Comparison of ENCODE assay signal across 22 cellular contexts in genomic region chr9:77305622-77306365, GRCh38.
DNase-seq lines count a peak whose midpoint lies in the region; ATAC-seq and TF ChIP-seq lines count a peak whose summit lies in the region.
"Had no signal": no experiment of that assay in that cellular context is flagged by ENCODE, and none has a peak within 500 bp of the region (broad histone marks: within the 10 kb centered on the region; RNA-seq: fewer than 3 reads in every experiment).

No MANE protein-coding gene starts in this region.

- intact Hi-C loops in Calu3 (cut with micrococcal nuclease; ENCODE audit: unreplicated experiment) = no loop called here

- H3K4me3 ChIP-seq in AG04450 (ENCODE audit: low read depth, low read length) = no peak overlapping the region
- H3K4me3 ChIP-seq in choroid plexus epithelial cell (ENCODE audit: low read depth, low read length) = no peak overlapping the region
- no peak overlapping the region for H3K4me3 ChIP-seq in foreskin fibroblast (ENCODE audit: low read depth in 1 of 2, low read length in 2 of 2)
- H3K4me3 ChIP-seq: GM12878, left ventricle myocardium inferior, skin epidermis, uterus had no signal

- TF ChIP-seq CTCF in AG04450 (IDR thresholded peaks at IDR 0.05; ENCODE audit: low read depth, low read length) = no peak
- TF ChIP-seq CTCF in choroid plexus epithelial cell (conservative IDR thresholded peaks at IDR 0.05; ENCODE audit: low read depth, low read length) = no peak
- TF ChIP-seq CTCF in foreskin fibroblast (IDR thresholded peaks at IDR 0.05; ENCODE audit: low read depth, low read length) = no peak
- TF ChIP-seq CTCF in Calu3 (IDR thresholded peaks at IDR 0.05; ENCODE audit: unreplicated experiment) = no peak

- POLR2A ChIA-PET in AG04450 (lab: Yijun Ruan, JAX) = interaction anchor here (0.5 kb wide), 1 partner anchor 33 kb away, joined by 3 read pairs; no protein-coding TSS in a partner anchor

- DNase-seq in AG04450 (ENCODE audit: low read depth, low spot score) = no peak
- DNase-seq in GM04503 (ENCODE audit: low read depth) = peak; percentile 44
- DNase-seq in choroid plexus epithelial cell (ENCODE audit: low read depth) = peak; percentile 60
- peak; percentile 22 to 56 for DNase-seq in foreskin fibroblast
- DNase-seq in cerebellum (ENCODE audit: low spot score) = no peak
- DNase-seq in SW 1271 (lab: John Stamatoyannopoulos, UW) = no peak
- no peak for DNase-seq in Calu3
- DNase-seq: activated CD4-positive, CD25-positive, alpha-beta regulatory T cell treated with anti-CD3 and anti-CD28 coated beads, Interleukin-2, amount 50 U/mL, for 72 hours; activated effector memory CD4-positive, alpha-beta T cell treated with anti-CD3 and anti-CD28 coated beads, Interleukin-2, amount 50 U/mL, for 16 hours; BE2C; cerebellar nuclear complex; Kasumi-1; left ventricle myocardium inferior; NCI-H1092 treated with DMSO at 0.1 percent for 48 hours; NCI-H526 treated with DMSO at 0.1 percent for 48 hours; nucleus accumbens; stimulated activated CD4-positive, alpha-beta T cell treated with anti-CD3 and anti-CD28 coated beads, Interleukin-4, amount 100 ng/mL, for 1 hour; substantia nigra; uterus had no signal

- no peaks in the 10 kb centered on the region for H3K27me3 ChIP-seq in AG04450 (ENCODE audit: control insufficient read depth, insufficient read depth, low read length)
- H3K27me3 ChIP-seq: BE2C, uterus had no signal

- H3K9me3 Mint-ChIP-seq in Calu3 (ENCODE audit: low read depth, unreplicated experiment) = no peaks in the 10 kb centered on the region

- no peaks in the 10 kb centered on the region for H3K9me3 ChIP-seq in AG04450 (ENCODE audit: control insufficient read depth, insufficient read depth, low read length)
- H3K9me3 ChIP-seq: BE2C, left ventricle myocardium inferior, uterus had no signal

- no peak overlapping the region for H3K4me3 Mint-ChIP-seq in Calu3 (ENCODE audit: low read depth, unreplicated experiment)

- no peaks in the 10 kb centered on the region for H3K4me1 Mint-ChIP-seq in Calu3 (ENCODE audit: low read depth, unreplicated experiment)

- ATAC-seq in HG03571 (IDR thresholded peaks at IDR 0.05; ENCODE audit: unreplicated experiment) = no peak
- ATAC-seq: GM12878 had no signal

- no peaks in the 10 kb centered on the region for H3K27me3 Mint-ChIP-seq in Calu3 (ENCODE audit: unreplicated experiment)

- no peaks in the 10 kb centered on the region for H3K36me3 Mint-ChIP-seq in Calu3 (ENCODE audit: insufficient read depth, unreplicated experiment)

- H3K27ac Mint-ChIP-seq in Calu3 (ENCODE audit: unreplicated experiment) = no peak overlapping the region

- no TSS peak for BruUV-seq in Calu3 (replicated peaks; lab: Mats Ljungman, UMichigan)

- CTCF ChIA-PET in AG04450 (lab: Charles Lee) (interaction anchor here (0.5 to 2.6 kb wide), 3 partner anchors 13 to 139 kb away, joined by 3 to 13 read pairs (median 9); no protein-coding TSS in a partner anchor), Calu3 (lab: Charles Lee) (interaction anchor here (0.6 kb wide), 1 partner anchor 84 kb away, joined by 4 read pairs; no protein-coding TSS in a partner anchor)

- peak overlapping the region; percentile 62 for H3K27ac ChIP-seq in AG04450 (ENCODE audit: low read depth, low read length)
- H3K27ac ChIP-seq: left ventricle myocardium inferior, uterus had no signal

Comparison
In these comparisons a context has a peak if more than half of its experiments do, and no peak if none do; other contexts are left out.
1. DNase-seq: peak in GM04503 (single experiment), choroid plexus epithelial cell (single experiment) and foreskin fibroblast (2 of 2); none in AG04450 (single experiment), cerebellum (single experiment), SW 1271 (0 of 2) and Calu3 (single experiment).